ENCODE assay signal across 8 cellular contexts in genomic region chr4:3369781-3370660, GRCh38.
A peak's percentile ranks its signal among the peaks of the same experiment; 100 is the strongest.
DNase-seq lines count a peak whose midpoint lies in the region; ATAC-seq and TF ChIP-seq lines count a peak whose summit lies in the region.

No MANE protein-coding gene starts in this region.

- H3K4me1 Mint-ChIP-seq in H9, result peaks cover 44 to 55% of the 10 kb centered on the region in 2 experiments
- H3K4me1 Mint-ChIP-seq in T-cell, result peaks cover 28 to 58% (median 44%) of the 10 kb centered on the region in 3 donors
- peaks cover 31% of the 10 kb centered on the region for H3K4me1 Mint-ChIP-seq in endodermal cell

- H2BK5ac ChIP-seq in H9 (ENCODE audit: insufficient read length, low read length), result no peak overlapping the region

- no peak overlapping the region for H4K91ac ChIP-seq in H9 (ENCODE audit: insufficient read length, low read depth, low read length)

- H3T11ph ChIP-seq in H9 (ENCODE audit: low read length), result no peak overlapping the region

- no peak overlapping the region for H3K23ac ChIP-seq in H9 (ENCODE audit: insufficient read length, low read depth, low read length)

- H2AFZ ChIP-seq in H9 (ENCODE audit: low read length), result no peak overlapping the region

- TF ChIP-seq CTCF in AG10803 (conservative IDR thresholded peaks at IDR 0.05; ENCODE audit: low read length) (peak; percentile 8; the same call in 1 of the 2 replicates), H9 (conservative IDR thresholded peaks at IDR 0.05) (no peak), endodermal cell (conservative IDR thresholded peaks at IDR 0.05) (no peak)

- H4K8ac ChIP-seq in H9 (replicated peaks; ENCODE audit: insufficient read length, low read depth, low read length), result no peak overlapping the region

- ATAC-seq in T-cell (replicated peaks in 1 of 4), result peak; percentile 48 to 90 (median 62)
- no peak for ATAC-seq in HG03432 (IDR thresholded peaks at IDR 0.05; ENCODE audit: unreplicated experiment)
- no peak for ATAC-seq in HG03520 (IDR thresholded peaks at IDR 0.05; ENCODE audit: unreplicated experiment)
- ATAC-seq in HG03460 (IDR thresholded peaks at IDR 0.05; ENCODE audit: unreplicated experiment), result no peak

- H3K9me3 Mint-ChIP-seq in H9 (0 out of 5 replicates have a peak, but pooled peaks cover 0 to 4% of the 10 kb centered on the region in 2 experiments), T-cell (no peaks in the 10 kb centered on the region), endodermal cell (no peaks in the 10 kb centered on the region)

- H3K36me3 Mint-ChIP-seq in H9 (ENCODE audit: insufficient read depth in 1 of 3, low read depth in 3 of 3) (peaks cover 0 to 2% (median 0%) of the 10 kb centered on the region in 3 experiments; a peak in 3 of 7 replicates), T-cell (no peaks in the 10 kb centered on the region), endodermal cell (ENCODE audit: low read depth) (peaks cover 4% of the 10 kb centered on the region)

- H3K27ac ChIP-seq in H9 (ENCODE audit: insufficient read length, low read depth, low read length), result no peak overlapping the region
- peak overlapping the region; percentile 57 for H3K27ac ChIP-seq in endodermal cell (ENCODE audit: low read depth, low read length)
- no peak overlapping the region for H3K27ac ChIP-seq in muscle layer of colon (ENCODE audit: low read depth, low read length)

- H4K5ac ChIP-seq in H9 (ENCODE audit: insufficient read length, low read depth, low read length), result no peak overlapping the region

- no peaks in the 10 kb centered on the region for H3K79me1 ChIP-seq in H9 (ENCODE audit: insufficient read depth, low read depth, low read length, poor library complexity, severe bottlenecking)

- CTCF ChIA-PET in T-cell (lab: Charles Lee), result no interaction called here

- peak overlapping the region; percentile 30 for H3K4me2 ChIP-seq in H9 (ENCODE audit: insufficient read depth, insufficient read length, low read length)

- H3K14ac ChIP-seq in H9 (ENCODE audit: insufficient read depth, low read length), result no peak overlapping the region

- no peak overlapping the region for H3K18ac ChIP-seq in H9 (ENCODE audit: insufficient read length, low read depth, low read length)

- WGBS in H9 (ENCODE audit: extremely low coverage, insufficient read length, low lambda C conversion rate), result no CpG with 5 or more reads among the region's 33 CpGs
- 24 to 40% methylated on average over 26 to 33 of the region's 33 CpGs for WGBS in endodermal cell (ENCODE audit: insufficient coverage in 1 of 2, insufficient read length in 1 of 2), 2 experiments

- H3K56ac ChIP-seq in H9 (ENCODE audit: insufficient read length, low read depth, low read length), result no peak overlapping the region

- H3K4me3 ChIP-seq in AG10803 (ENCODE audit: low read length) (peak overlapping the region; percentile 38), endodermal cell (ENCODE audit: low read length) (no peak overlapping the region), muscle layer of colon (ENCODE audit: low read depth in 1 of 2, low read length in 2 of 2) (peak overlapping the region in 1 of 2 donors; percentile 45)

- no peaks in the 10 kb centered on the region; the same call in 1 of the 2 replicates for H3K27me3 ChIP-seq in H9 (ENCODE audit: insufficient read depth, low read length)
- H3K27me3 ChIP-seq in endodermal cell (ENCODE audit: control insufficient read depth, insufficient read depth, low read length, poor library complexity, severe bottlenecking), result no peaks in the 10 kb centered on the region
- H3K27me3 ChIP-seq in muscle layer of colon (ENCODE audit: control insufficient read depth in 1 of 2, insufficient read depth in 2 of 2, low read length in 2 of 2), result no peaks in the 10 kb centered on the region

- H2BK120ac ChIP-seq in H9 (ENCODE audit: low read depth, low read length, poor library complexity, severe bottlenecking), result no peak overlapping the region

- H2BK15ac ChIP-seq in H9 (ENCODE audit: low read depth, low read length), result no peak overlapping the region

- POLR2A ChIA-PET in T-cell (lab: Charles Lee), result interaction anchor here in 1 of 2 donors (0.6 kb wide), 1 partner anchor 84 kb away, joined by 3 read pairs; no protein-coding TSS in a partner anchor

- H2BK20ac ChIP-seq in H9 (ENCODE audit: low read depth, low read length, poor library complexity, severe bottlenecking), result no peak overlapping the region

- no peaks in the 10 kb centered on the region for H4K20me1 ChIP-seq in H9 (ENCODE audit: control insufficient read depth, insufficient read depth, insufficient read length)

- H3K4ac ChIP-seq in H9 (ENCODE audit: low read depth, low read length), result no peak overlapping the region

- H3K27ac Mint-ChIP-seq in H9 (peak overlapping the region in 2 of 3 experiments; percentile 59 to 67; a peak in 3 of 7 replicates), T-cell (peak overlapping the region; percentile 8 to 59), endodermal cell (peak overlapping the region; percentile 8)

- no peaks in the 10 kb centered on the region for H3K9me3 ChIP-seq in H9 (ENCODE audit: control insufficient read depth, low read depth, low read length)
- H3K9me3 ChIP-seq in endodermal cell (ENCODE audit: control insufficient read depth, low read length), result no peaks in the 10 kb centered on the region
- H3K9me3 ChIP-seq in muscle layer of colon (ENCODE audit: low read length), result no peaks in the 10 kb centered on the region

- no peaks in the 10 kb centered on the region for H3K79me2 ChIP-seq in H9 (ENCODE audit: insufficient read depth, low read length)

- no peak overlapping the region for H2BK12ac ChIP-seq in H9 (ENCODE audit: insufficient read length, low read depth, low read length)

- DNase-seq in AG10803 (ENCODE audit: low read depth) (peak; percentile 95), H9 (peak; percentile 70), T-cell (peak in 24 of 34 experiments; percentile 7 to 55 (median 28)), endodermal cell (peak; percentile 82)

- peaks cover 3% of the 10 kb centered on the region for H3K23me2 ChIP-seq in H9 (ENCODE audit: insufficient read length, low read depth, low read length, poor library complexity, severe bottlenecking)

- H3K36me3 ChIP-seq in endodermal cell (ENCODE audit: control insufficient read depth, insufficient read depth, low read length) (no peaks in the 10 kb centered on the region), muscle layer of colon (ENCODE audit: insufficient read depth, low read length) (no peaks in the 10 kb centered on the region)

- H3K27me3 Mint-ChIP-seq in H9 (ENCODE audit: low read depth) (peaks cover 17% of the 10 kb centered on the region), T-cell (peaks cover 6 to 16% of the 10 kb centered on the region in 2 donors), endodermal cell (ENCODE audit: insufficient read depth) (no peaks in the 10 kb centered on the region)

- no peak overlapping the region for H3K9ac ChIP-seq in H9 (ENCODE audit: extremely low read depth, insufficient read length, low read length)
- H3K9ac ChIP-seq in endodermal cell (ENCODE audit: extremely low read depth, low read length, poor library complexity, severe bottlenecking), result no peak overlapping the region
- peak overlapping the region; percentile 0 for H3K9ac ChIP-seq in muscle layer of colon (ENCODE audit: low read length)

- H2AK5ac ChIP-seq in H9 (ENCODE audit: insufficient read length, low read length), result no peak overlapping the region

- peaks cover 8% of the 10 kb centered on the region; the same call in 1 of the 2 replicates for H3K4me1 ChIP-seq in H9 (ENCODE audit: insufficient read depth, low read length)
- H3K4me1 ChIP-seq in endodermal cell (ENCODE audit: control insufficient read depth, insufficient read depth, low read length), result peaks cover 25% of the 10 kb centered on the region
- H3K4me1 ChIP-seq in muscle layer of colon (ENCODE audit: insufficient read depth, low read length), result peaks cover 29% of the 10 kb centered on the region

- H3K4me3 Mint-ChIP-seq in H9 (peak overlapping the region; percentile 39 to 72), T-cell (peak overlapping the region; percentile 69 to 82 (median 74)), endodermal cell (no peak overlapping the region)

Comparison
In these comparisons a context has a peak if more than half of its experiments do, and no peak if none do; other contexts are left out.
1. DNase-seq: peak in every context shown above with its lines; median percentile 95 in AG10803; 82 in endodermal cell; 70 in H9; 28 in T-cell.
2. H3K27ac Mint-ChIP-seq: peak in every context shown above with its lines; median percentile 63 in H9; 34 in T-cell; 8 in endodermal cell.
3. ATAC-seq: peak in T-cell (4 of 4); none in HG03432 (single experiment), HG03520 (single experiment) and HG03460 (single experiment).